Comparison of ENCODE assay signal across 8 cellular contexts in genomic region chr12:57216014-57216891, GRCh38. TPM values are rescaled to one million over a fixed set of nuclear protein-coding genes. Genes with fewer than 3 reads are reported as not detected.
A peak's percentile ranks its signal among the peaks of the same experiment; 100 is the strongest.
DNase-seq lines count a peak whose midpoint lies in the region; ATAC-seq and TF ChIP-seq lines count a peak whose summit lies in the region.

NXPH4 (plus strand) TSS chr12:57216794; CDS start chr12:57216970, 176 bp downstream.

- peaks cover 36% of the 10 kb centered on the region for H3K9me3 Mint-ChIP-seq in glutamatergic neuron (ENCODE audit: unreplicated experiment)

- H3K27me3 Mint-ChIP-seq in glutamatergic neuron (ENCODE audit: unreplicated experiment): peaks cover 46% of the 10 kb centered on the region

- peak within 1 kb of the TSS; percentile 92 for H3K4me3 Mint-ChIP-seq in glutamatergic neuron (ENCODE audit: unreplicated experiment)

- H3K36me3 Mint-ChIP-seq in glutamatergic neuron (ENCODE audit: unreplicated experiment): no peaks in the 10 kb centered on the region

- peaks cover 46% of the 10 kb centered on the region for H3K4me1 Mint-ChIP-seq in glutamatergic neuron (ENCODE audit: low read depth, unreplicated experiment)

- DNase-seq in NCI-H1436 (lab: John Stamatoyannopoulos, UW) (peak; percentile 23), NCI-H1436 treated with DMSO at 0.1 percent for 48 hours (lab: John Stamatoyannopoulos, UW) (no peak), NCI-H2196 (lab: John Stamatoyannopoulos, UW; ENCODE audit: unreplicated experiment) (peak; percentile 67), activated T-helper 1 cell treated with Interleukin-2 at 50 U/mL for 16 hours (ENCODE audit: low read depth) (peak; percentile 42), glutamatergic neuron (no peak)

- H3K4me3 ChIP-seq in skeletal muscle tissue (ENCODE audit: low read length in 3 of 3): peak within 1 kb of the TSS in 2 of 3 donors; percentile 57 to 65

- H3K4me1 ChIP-seq in skeletal muscle tissue (ENCODE audit: control insufficient read depth in 3 of 3, insufficient read depth in 3 of 3, low read length in 3 of 3): peaks cover 24 to 42% (median 41%) of the 10 kb centered on the region in 3 donors

- ATAC-seq in GM18498 (IDR thresholded peaks at IDR 0.05; ENCODE audit: unreplicated experiment) (no peak), GM21723 (IDR thresholded peaks at IDR 0.05; ENCODE audit: unreplicated experiment) (no peak)

- H3K27ac Mint-ChIP-seq in glutamatergic neuron (ENCODE audit: unreplicated experiment): peak within 1 kb of the TSS; percentile 66

- H3K27ac ChIP-seq in skeletal muscle tissue (ENCODE audit: low read depth, low read length): no peak within 1 kb of the TSS

- peaks cover 0 to 3% (median 0%) of the 10 kb centered on the region in 3 donors for H3K36me3 ChIP-seq in skeletal muscle tissue (ENCODE audit: control insufficient read depth in 3 of 3, insufficient read depth in 3 of 3, low read length in 3 of 3)

- H3K9me3 ChIP-seq in skeletal muscle tissue (ENCODE audit: control insufficient read depth in 3 of 3, low read length in 3 of 3): no peaks in the 10 kb centered on the region

- peak; percentile 8 for TF ChIP-seq CTCF in glutamatergic neuron (IDR thresholded peaks at IDR 0.05; ENCODE audit: partially characterized antibody, unreplicated experiment)

- peak within 1 kb of the TSS in 1 of 3 donors; percentile 50 for H3K9ac ChIP-seq in skeletal muscle tissue (ENCODE audit: low read depth in 1 of 3, low read length in 3 of 3)

- peaks cover 55 to 68% (median 63%) of the 10 kb centered on the region in 3 donors for H3K27me3 ChIP-seq in skeletal muscle tissue (ENCODE audit: control insufficient read depth in 3 of 3, insufficient read depth in 3 of 3, low read length in 3 of 3)

RNA-seq across cellular contexts. Expression of gene NXPH4, which starts in this region (rescaled TPM):
- 10.5 TPM for total RNA-seq in glutamatergic neuron (ENCODE audit: unreplicated experiment)
- not detected for total RNA-seq in skeletal muscle tissue

Comparison
In these comparisons a context has a peak if more than half of its experiments do, and no peak if none do; other contexts are left out.
1. RNA of gene NXPH4 (total RNA-seq): 10.5 TPM in glutamatergic neuron (single experiment); not detected in skeletal muscle tissue (single experiment); every median in the first group is over 10 times any median in the second.
2. DNase-seq: peak in NCI-H1436 (single experiment), NCI-H2196 (single experiment) and activated T-helper 1 cell treated with Interleukin-2 at 50 U/mL for 16 hours (single experiment); none in NCI-H1436 treated with DMSO at 0.1 percent for 48 hours (single experiment) and glutamatergic neuron (single experiment).